In genomic region chr9:100428871-100429654, GRCh38 we compare ENCODE assay signal across 7 cellular contexts. TPM values are rescaled to one million over a fixed set of nuclear protein-coding genes. Genes with fewer than 3 reads are reported as not detected.
DNase-seq lines count a peak whose midpoint lies in the region; ATAC-seq and TF ChIP-seq lines count a peak whose summit lies in the region.

No MANE protein-coding gene starts in this region.

- H3K27me3 ChIP-seq in HUES64 (ENCODE audit: insufficient read depth, low read length) (no peaks in the 10 kb centered on the region), brain microvascular endothelial cell (replicated peaks) (no peaks in the 10 kb centered on the region), kidney epithelial cell (ENCODE audit: control insufficient read depth, insufficient read depth, low read length) (no peaks in the 10 kb centered on the region), tibial artery (no peaks in the 10 kb centered on the region)

- ATAC-seq in HG02885 (IDR thresholded peaks at IDR 0.05; ENCODE audit: poor library complexity, unreplicated experiment): no peak
- no peak for ATAC-seq in stimulated activated naive CD8-positive, alpha-beta T cell treated with anti-CD3 and anti-CD28 coated beads, Interleukin-15, amount 100 ng/mL, for 72 hours

- in situ Hi-C loops in brain microvascular endothelial cell (cut with HindIII; ENCODE audit: low pct_ligation_motif_present, low sequenced_read_pairs): no loop called here

- TF ChIP-seq CTCF in brain microvascular endothelial cell (IDR thresholded peaks at IDR 0.05; ENCODE audit: low read depth, low read length, missing control alignments) (no peak), kidney epithelial cell (IDR thresholded peaks at IDR 0.05; ENCODE audit: insufficient read depth, low read length, poor library complexity, severe bottlenecking) (no peak), tibial artery (IDR thresholded peaks at IDR 0.05) (no peak)

- intact Hi-C loops in tibial artery (cut with DNase I; ENCODE audit: low total_unique reads): loop anchor here (5.0 kb wide), 2 partner anchors 77 to 612 kb away; partner anchors contain the start of gene TEX10

- DNase-seq in brain microvascular endothelial cell (peak; percentile 98), kidney epithelial cell (ENCODE audit: low read depth) (peak; percentile 99), tibial artery (peak in 1 of 2 donors; percentile 48), NCI-H345 (lab: John Stamatoyannopoulos, UW) (no peak)
- DNase-seq in stimulated activated naive CD8-positive, alpha-beta T cell treated with anti-CD3 and anti-CD28 coated beads, Interleukin-15, amount 100 ng/mL, for 72 hours: no peak

- peak overlapping the region; percentile 91; the same call in 1 of the 2 replicates for H3K4me3 ChIP-seq in HUES64 (ENCODE audit: low read length)
- peak overlapping the region; percentile 77 for H3K4me3 ChIP-seq in brain microvascular endothelial cell (ENCODE audit: low read depth, low read length)
- peak overlapping the region; percentile 67 for H3K4me3 ChIP-seq in kidney epithelial cell (ENCODE audit: low read depth, low read length)
- H3K4me3 ChIP-seq in tibial artery: peak overlapping the region; percentile 11 to 65

- peak overlapping the region in 1 of 2 donors; percentile 29 for H3K4me3 Mint-ChIP-seq in stimulated activated naive CD8-positive, alpha-beta T cell treated with anti-CD3 and anti-CD28 coated beads, Interleukin-15, amount 100 ng/mL, for 72 hours

- H3K4me1 Mint-ChIP-seq in stimulated activated naive CD8-positive, alpha-beta T cell treated with anti-CD3 and anti-CD28 coated beads, Interleukin-15, amount 100 ng/mL, for 72 hours: peaks cover 31% of the 10 kb centered on the region

- H3K9me3 ChIP-seq in HUES64 (ENCODE audit: insufficient read depth, low read depth, low read length): no peaks in the 10 kb centered on the region
- no peaks in the 10 kb centered on the region for H3K9me3 ChIP-seq in tibial artery

- H3K27ac Mint-ChIP-seq in stimulated activated naive CD8-positive, alpha-beta T cell treated with anti-CD3 and anti-CD28 coated beads, Interleukin-15, amount 100 ng/mL, for 72 hours: peak overlapping the region in 1 of 2 donors; percentile 10

- H3K4me1 ChIP-seq in HUES64 (ENCODE audit: insufficient read depth, low read length) (peaks cover 24% of the 10 kb centered on the region), tibial artery (peaks cover 0 to 38% (median 20%) of the 10 kb centered on the region in 4 donors)

- WGBS in HUES64: 92% methylated on average over 9 of the region's 9 CpGs

- H3K9me3 Mint-ChIP-seq in stimulated activated naive CD8-positive, alpha-beta T cell treated with anti-CD3 and anti-CD28 coated beads, Interleukin-15, amount 100 ng/mL, for 72 hours: no peaks in the 10 kb centered on the region

- H3K9ac ChIP-seq in HUES64 (ENCODE audit: low read depth, low read length): no peak overlapping the region

- H3K36me3 ChIP-seq in HUES64 (ENCODE audit: insufficient read depth, low read length): peaks cover 3% of the 10 kb centered on the region; the same call in 1 of the 2 replicates
- H3K36me3 ChIP-seq in brain microvascular endothelial cell (replicated peaks): no peaks in the 10 kb centered on the region
- no peaks in the 10 kb centered on the region for H3K36me3 ChIP-seq in kidney epithelial cell (ENCODE audit: control insufficient read depth, insufficient read depth, low read length)
- H3K36me3 ChIP-seq in tibial artery: no peaks in the 10 kb centered on the region

- no peak overlapping the region for H3K27ac ChIP-seq in HUES64 (ENCODE audit: low read depth, low read length)
- H3K27ac ChIP-seq in brain microvascular endothelial cell: peak overlapping the region; percentile 96
- H3K27ac ChIP-seq in tibial artery: peak overlapping the region; percentile 83 to 84

- peaks cover 7% of the 10 kb centered on the region for H3K27me3 Mint-ChIP-seq in stimulated activated naive CD8-positive, alpha-beta T cell treated with anti-CD3 and anti-CD28 coated beads, Interleukin-15, amount 100 ng/mL, for 72 hours

RNA-seq across cellular contexts. Expression of gene MSANTD3, which starts 2.1 kb away (rescaled TPM):
- polyA plus RNA-seq in HUES64 (2013, experiment 1 of 2): 36.0 TPM
- polyA plus RNA-seq in HUES64 (2013, experiment 2 of 2): 37.4 TPM
- total RNA-seq in kidney epithelial cell: 76.1 and 77.3 TPM in 2 replicates

RNA-seq across cellular contexts. Expression of gene TMEFF1, which starts 43.9 kb away (rescaled TPM):
- 34.6 TPM for polyA plus RNA-seq in HUES64 (2013, experiment 1 of 2)
- 39.4 TPM for polyA plus RNA-seq in HUES64 (2013, experiment 2 of 2)
- 15.7 and 23.4 TPM in 2 replicates for total RNA-seq in kidney epithelial cell

Comparison
In these comparisons a context has a peak if more than half of its experiments do, and no peak if none do; other contexts are left out.
1. H3K4me3 ChIP-seq: peak in every context shown above with its lines; median percentile 91 in HUES64; 77 in brain microvascular endothelial cell; 67 in kidney epithelial cell; 38 in tibial artery.
2. DNase-seq: peak in brain microvascular endothelial cell (single experiment) and kidney epithelial cell (single experiment); none in NCI-H345 (single experiment) and stimulated activated naive CD8-positive, alpha-beta T cell treated with anti-CD3 and anti-CD28 coated beads, Interleukin-15, amount 100 ng/mL, for 72 hours (0 of 2).